Comparison of ENCODE assay signal across 24 cellular contexts in the genomic region with DNA sequence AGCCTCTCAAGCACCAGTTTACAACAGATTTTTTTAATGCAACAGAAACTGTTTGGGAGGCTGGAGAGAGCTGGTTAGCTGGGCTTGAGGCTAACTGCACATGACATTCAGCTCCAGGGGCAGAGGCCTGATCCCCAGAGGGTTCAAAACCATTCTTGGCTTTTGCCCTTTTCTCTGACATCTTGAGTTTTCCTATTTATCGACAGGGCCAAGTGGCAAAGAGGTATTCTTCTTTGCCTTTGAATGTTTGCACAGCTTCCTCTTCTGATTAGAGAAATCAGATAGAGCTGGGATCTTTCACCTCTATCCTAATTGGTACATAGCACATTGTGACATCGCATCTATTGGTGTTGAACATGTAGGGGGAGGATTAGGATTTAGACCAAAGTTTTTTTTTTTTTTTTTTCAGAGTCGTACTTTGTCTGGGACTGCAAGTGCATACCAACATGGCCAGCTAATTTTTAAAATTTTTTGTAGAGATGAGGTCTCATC.
"Had no signal": no experiment of that assay in that cellular context is flagged by ENCODE, and none has a peak within 500 bp of the region (broad histone marks: within the 10 kb centered on the region; RNA-seq: fewer than 3 reads in every experiment).

No MANE protein-coding gene starts in this region.

- H3K4me1 ChIP-seq: gastroesophageal sphincter, uterus had no signal

- H3K27me3 ChIP-seq: ascending aorta, cardiac muscle cell, dorsolateral prefrontal cortex, gastroesophageal sphincter, neutrophil, uterus had no signal

- H3K36me3 ChIP-seq: ascending aorta, cardiac muscle cell, gastroesophageal sphincter, neutrophil, thoracic aorta, uterus had no signal

- H3K9me3 ChIP-seq: ascending aorta, gastroesophageal sphincter, neutrophil, thoracic aorta, uterus had no signal

- H3K27ac ChIP-seq: ascending aorta, cardiac muscle cell, coronary artery, dorsolateral prefrontal cortex, gastroesophageal sphincter, neutrophil, skin epidermis, thoracic aorta, uterus had no signal

- DNase-seq: activated CD4-positive, CD25-positive, alpha-beta regulatory T cell treated with anti-CD3 and anti-CD28 coated beads, Interleukin-2, amount 50 U/mL, for 72 hours; activated CD8-positive, alpha-beta memory T cell treated with anti-CD3 and anti-CD28 coated beads, Interleukin-2, amount 50 U/mL, for 4 hours; activated effector memory CD4-positive, alpha-beta T cell treated with anti-CD3 and anti-CD28 coated beads, Interleukin-2, amount 50 U/mL, for 16 hours; activated naive CD8-positive, alpha-beta T cell treated with anti-CD3 and anti-CD28 coated beads for 36 hours; activated T-cell treated with anti-CD3 and anti-CD28 coated beads, Interleukin-2, amount 50 U/mL, for 1 hour; cerebellar nuclear complex; dorsolateral prefrontal cortex; effector memory CD4-positive, alpha-beta T cell; hippocampal formation; left cardiac atrium; naive B cell; stimulated activated CD4-positive, alpha-beta T cell treated with anti-CD3 and anti-CD28 coated beads, Interleukin-12 subunit alpha, Interleukin-12 subunit beta, amount 100 ng/mL, for 4 hours; stimulated activated CD4-positive, alpha-beta T cell treated with anti-CD3 and anti-CD28 coated beads, Interleukin-4, amount 100 ng/mL, for 1 hour; stimulated activated naive CD8-positive, alpha-beta T cell treated with anti-CD3 and anti-CD28 coated beads, Interleukin-15, Interleukin-2, amounts not matched to agents 100 U/mL and 50 U/mL, for 24 hours; T-helper 9 cell; uterus had no signal

- ATAC-seq: gastroesophageal sphincter; sciatic nerve; stimulated activated naive CD8-positive, alpha-beta T cell treated with anti-CD3 and anti-CD28 coated beads, Interleukin-15, Interleukin-2, amounts not matched to agents 100 U/mL and 50 U/mL, for 24 hours had no signal

- H3K4me3 ChIP-seq: ascending aorta, cardiac muscle cell, coronary artery, dorsolateral prefrontal cortex, gastroesophageal sphincter, skin epidermis, thoracic aorta, uterus had no signal
